Comparison of ENCODE assay signal across 20 cellular contexts in genomic region chr14:76090611-76091010, GRCh38.
A peak's percentile ranks its signal among the peaks of the same experiment; 100 is the strongest.
DNase-seq lines count a peak whose midpoint lies in the region; ATAC-seq and TF ChIP-seq lines count a peak whose summit lies in the region.
"Had no signal": no experiment of that assay in that cellular context is flagged by ENCODE, and none has a peak within 500 bp of the region (broad histone marks: within the 10 kb centered on the region; RNA-seq: fewer than 3 reads in every experiment).

No MANE protein-coding gene starts in this region.

- no peaks in the 10 kb centered on the region for H3K79me2 ChIP-seq in osteoblast (ENCODE audit: insufficient read depth, low read length)

- TF ChIP-seq CTCF in AG10803 (conservative IDR thresholded peaks at IDR 0.05; ENCODE audit: low read length): no peak
- TF ChIP-seq CTCF in HFF-Myc (IDR thresholded peaks at IDR 0.05; ENCODE audit: low read depth, low read length, missing control alignments): no peak
- no peak for TF ChIP-seq CTCF in fibroblast of the aortic adventitia (IDR thresholded peaks at IDR 0.05; ENCODE audit: insufficient read depth, low read length)
- no peak for TF ChIP-seq CTCF in osteoblast (IDR thresholded peaks at IDR 0.05; ENCODE audit: extremely low read depth, low read depth, low read length)

- H3K4me3 ChIP-seq in AG10803 (ENCODE audit: low read length) (no peak overlapping the region), HFF-Myc (replicated peaks; ENCODE audit: low read depth, low read length) (no peak overlapping the region), fibroblast of the aortic adventitia (ENCODE audit: low read depth, low read length) (no peak overlapping the region), osteoblast (ENCODE audit: insufficient read depth, low read length) (no peak overlapping the region)

- H3K4me1 ChIP-seq in osteoblast (ENCODE audit: insufficient read depth, low read length): no peaks in the 10 kb centered on the region

- no peaks in the 10 kb centered on the region for H3K9me3 ChIP-seq in osteoblast (ENCODE audit: low read depth, low read length)

- no peaks in the 10 kb centered on the region for H3K36me3 ChIP-seq in osteoblast (ENCODE audit: insufficient read depth, low read length)

- H3K27me3 ChIP-seq in osteoblast (ENCODE audit: insufficient read depth, low read length): no peaks in the 10 kb centered on the region

- no peak for ATAC-seq in HG03439 (IDR thresholded peaks at IDR 0.05; ENCODE audit: unreplicated experiment)
- ATAC-seq: activated T-cell treated with anti-CD3 and anti-CD28 coated beads, Interleukin-2, amount 50 U/mL, for 4 hours; naive thymus-derived CD8-positive, alpha-beta T cell; Panc1; T-cell had no signal

- no peak overlapping the region for H3K27ac ChIP-seq in osteoblast (ENCODE audit: low read depth, low read length)

- no peak overlapping the region for H3K4me2 ChIP-seq in osteoblast (ENCODE audit: insufficient read depth, low read length)

- H2AFZ ChIP-seq in osteoblast (ENCODE audit: low read length): peak overlapping the region; percentile 62

- DNase-seq in AG10803 (ENCODE audit: low read depth) (peak; percentile 61), HFF-Myc (ENCODE audit: extremely low read depth, low read depth) (peak; percentile 63), fibroblast of the aortic adventitia (ENCODE audit: low read depth) (peak; percentile 5), osteoblast (ENCODE audit: insufficient read length, low spot score, missing footprints) (no peak), C1 segment of cervical spinal cord (lab: John Stamatoyannopoulos, UW) (no peak), activated T-cell treated with anti-CD3 and anti-CD28 coated beads for 4 hours (no peak), COLO668 (lab: John Stamatoyannopoulos, UW; ENCODE audit: unreplicated experiment) (no peak)
- DNase-seq: activated CD8-positive, alpha-beta memory T cell treated with anti-CD3 and anti-CD28 coated beads for 24 hours; activated naive CD4-positive, alpha-beta T cell treated with Interleukin-2 at 50 U/mL for 16 hours; activated T-cell treated with anti-CD3 and anti-CD28 coated beads, Interleukin-2, amount 50 U/mL, for 4 hours; CD4-positive, alpha-beta memory T cell; central memory CD4-positive, alpha-beta T cell; naive thymus-derived CD8-positive, alpha-beta T cell; NCI-H2081 treated with DMSO at 0.1 percent for 48 hours; small intestine; stimulated activated CD4-positive, alpha-beta T cell treated with anti-CD3 and anti-CD28 coated beads, Interleukin-2, amount 100 ng/mL, for 48 hours; stimulated activated naive CD4-positive, alpha-beta T cell; T-cell had no signal

- no peaks in the 10 kb centered on the region for H4K20me1 ChIP-seq in osteoblast (ENCODE audit: insufficient read depth, low read length)

Comparison
In these comparisons a context has a peak if more than half of its experiments do, and no peak if none do; other contexts are left out.
1. DNase-seq: peak in AG10803 (single experiment), HFF-Myc (single experiment) and fibroblast of the aortic adventitia (single experiment); none in osteoblast (single experiment), C1 segment of cervical spinal cord (0 of 14), activated T-cell treated with anti-CD3 and anti-CD28 coated beads for 4 hours (single experiment) and COLO668 (single experiment).